ENCODE assay signal across 7 cellular contexts in genomic region chr3:170967126-170967525, GRCh38. TPM values are rescaled to one million over a fixed set of nuclear protein-coding genes. Genes with fewer than 3 reads are reported as not detected.
"Had no signal": no experiment of that assay in that cellular context is flagged by ENCODE, and none has a peak within 500 bp of the region (broad histone marks: within the 10 kb centered on the region; RNA-seq: fewer than 3 reads in every experiment).

No MANE protein-coding gene starts in this region.

- H3K36me3 Mint-ChIP-seq: IgD-negative memory B cell had no signal

- H3K27me3 Mint-ChIP-seq: IgD-negative memory B cell had no signal

- ATAC-seq: GM23338 had no signal

- H3K4me3 ChIP-seq: GM23338 had no signal

- H3K27ac Mint-ChIP-seq: GM23338, H9, IgD-negative memory B cell had no signal

- DNase-seq: H9, HCEC 1CT had no signal

- H2AFZ ChIP-seq: GM23338 had no signal

- FAIRE-seq: H1, H54, HTR-8/SVneo had no signal

- H3K4me2 ChIP-seq: GM23338 had no signal

- H3K4me3 Mint-ChIP-seq: GM23338, H9, IgD-negative memory B cell had no signal

- H3K4me1 Mint-ChIP-seq: GM23338 had no signal

RNA-seq across cellular contexts. Expression of gene SLC2A2, which starts 59.4 kb away (rescaled TPM):
- total RNA-seq: GM23338, H1, H9 had no signal
- polyA plus RNA-seq: GM23338, H1, IgD-negative memory B cell had no signal
